ENCODE assay signal across 10 cellular contexts in the genomic region with DNA sequence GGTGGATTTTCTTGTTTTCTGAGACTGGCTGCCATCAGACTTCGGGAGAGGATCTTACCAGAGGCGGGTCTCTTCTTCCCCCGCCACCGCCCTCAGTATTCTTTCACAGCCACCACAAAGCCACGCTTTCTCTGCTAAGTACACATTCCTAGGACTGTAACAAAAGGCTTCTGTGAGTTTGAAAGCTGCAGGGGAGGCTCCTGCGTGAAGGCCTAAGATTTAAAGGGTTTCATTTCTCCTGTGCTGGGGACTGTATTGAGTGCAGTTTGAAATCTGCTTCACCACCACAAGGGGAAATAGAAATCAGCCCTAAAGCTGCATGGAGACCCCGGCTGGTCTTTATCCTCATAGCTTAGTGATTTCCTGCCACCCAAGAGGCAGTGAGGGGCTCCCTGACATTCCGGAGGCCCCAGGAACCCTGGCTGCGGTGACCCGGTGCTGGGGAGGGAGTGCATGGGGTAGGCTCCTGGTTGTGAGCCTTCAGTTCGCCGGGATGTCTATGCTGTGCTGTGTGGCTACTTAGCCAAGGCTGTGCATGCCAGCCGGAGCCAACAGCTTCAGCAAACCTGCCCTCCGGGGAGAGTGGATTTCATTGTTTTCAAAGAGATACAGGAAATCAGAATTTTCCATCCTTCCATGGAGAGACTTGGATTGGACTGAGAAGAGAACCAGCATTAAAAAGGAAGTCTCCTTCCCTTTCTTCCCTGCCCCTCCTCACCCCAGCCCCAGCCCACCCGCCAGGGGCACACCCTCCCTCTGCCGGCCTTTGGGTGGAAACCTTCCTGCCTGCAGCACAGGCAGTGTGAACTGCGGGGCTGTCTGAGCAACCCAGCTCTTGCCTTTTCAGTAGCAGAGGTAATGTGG.
DNase-seq lines count a peak whose midpoint lies in the region; ATAC-seq, FAIRE-seq and TF ChIP-seq lines count a peak whose summit lies in the region.
"Had no signal": no experiment of that assay in that cellular context is flagged by ENCODE, and none has a peak within 500 bp of the region (broad histone marks: within the 10 kb centered on the region; RNA-seq: fewer than 3 reads in every experiment).

No MANE protein-coding gene starts in this region.

- no peaks in the 10 kb centered on the region for H3K9me2 ChIP-seq in Karpas-422 (replicated peaks; ENCODE audit: insufficient read depth, low read length)

- peak overlapping the region; percentile 96 for H3K27ac ChIP-seq in angular gyrus (ENCODE audit: low read depth, low read length)
- H3K27ac ChIP-seq in kidney (ENCODE audit: low read depth in 2 of 2, low read length in 2 of 2) = peak overlapping the region; percentile 33 to 65
- H3K27ac ChIP-seq in Karpas-422 (ENCODE audit: low read length) = no peak overlapping the region
- H3K27ac ChIP-seq: A549 had no signal

- no peaks in the 10 kb centered on the region for H3K27me3 ChIP-seq in Karpas-422 (ENCODE audit: low read length)

- no peak for FAIRE-seq in kidney (lab: Jason Lieb, UNC)
- FAIRE-seq: A549 had no signal

- H3K4me1 Mint-ChIP-seq in stimulated activated memory B cell treated with anti-CD40 and anti-IgM and Interleukin-4, amounts not matched to agents 10 μg/mL and 1 μg/mL and 100 μg/mL, for 72 hours = peaks cover 67% of the 10 kb centered on the region

- H3K9ac ChIP-seq in kidney (ENCODE audit: low read length in 2 of 2) (no peak overlapping the region), Karpas-422 (ENCODE audit: low read length) (no peak overlapping the region)

- peaks cover 0 to 14% of the 10 kb centered on the region in 2 donors for H3K4me1 ChIP-seq in kidney (ENCODE audit: control insufficient read depth in 1 of 2, insufficient read depth in 1 of 2, low read depth in 1 of 2, low read length in 2 of 2)
- H3K4me1 ChIP-seq in Karpas-422 (ENCODE audit: low read length) = no peaks in the 10 kb centered on the region

- no peaks in the 10 kb centered on the region for H3K79me2 ChIP-seq in Karpas-422 (ENCODE audit: low read length)

- no peak for TF ChIP-seq CTCF in kidney (IDR thresholded peaks at IDR 0.05; ENCODE audit: borderline replicate concordance, extremely low read depth, insufficient read depth)

- peaks cover 38% of the 10 kb centered on the region for H3K36me3 Mint-ChIP-seq in stimulated activated memory B cell treated with anti-CD40 and anti-IgM and Interleukin-4, amounts not matched to agents 10 μg/mL and 1 μg/mL and 100 μg/mL, for 72 hours

- H3K4me3 ChIP-seq in kidney (ENCODE audit: low read length in 2 of 2) (no peak overlapping the region), Karpas-422 (ENCODE audit: low read length) (no peak overlapping the region)
- H3K4me3 ChIP-seq: A549 had no signal

- peak; percentile 70 for ATAC-seq in HG02610 (IDR thresholded peaks at IDR 0.05; ENCODE audit: unreplicated experiment)
- peak; percentile 92 for ATAC-seq in stimulated activated memory B cell treated with anti-CD40 and anti-IgM and Interleukin-4, amounts not matched to agents 10 μg/mL and 1 μg/mL and 100 μg/mL, for 72 hours

- H3K9me3 ChIP-seq in kidney (ENCODE audit: control insufficient read depth in 1 of 2, low read length in 2 of 2) (no peaks in the 10 kb centered on the region), Karpas-422 (ENCODE audit: low read length) (no peaks in the 10 kb centered on the region)
- H3K9me3 ChIP-seq: A549 had no signal

- DNase-seq in NCI-H1436 (lab: John Stamatoyannopoulos, UW) = peak; percentile 51
- no peak for DNase-seq in NCI-H1436 treated with DMSO at 0.1 percent for 48 hours (lab: John Stamatoyannopoulos, UW)
- peak; percentile 88 for DNase-seq in NCI-H2107 treated with DMSO at 0.1 percent for 48 hours (lab: John Stamatoyannopoulos, UW; ENCODE audit: unreplicated experiment)
- peak; percentile 76 for DNase-seq in kidney
- no peak for DNase-seq in Karpas-422

- peak overlapping the region; percentile 94 for H3K27ac Mint-ChIP-seq in stimulated activated memory B cell treated with anti-CD40 and anti-IgM and Interleukin-4, amounts not matched to agents 10 μg/mL and 1 μg/mL and 100 μg/mL, for 72 hours

- intact Hi-C loops in kidney (cut with DNase I) = no loop called here

- H3K4me3 Mint-ChIP-seq in stimulated activated memory B cell treated with anti-CD40 and anti-IgM and Interleukin-4, amounts not matched to agents 10 μg/mL and 1 μg/mL and 100 μg/mL, for 72 hours = peak overlapping the region; percentile 75
- H3K4me3 Mint-ChIP-seq: central memory CD8-positive, alpha-beta T cell had no signal

- H3K36me3 ChIP-seq in kidney (ENCODE audit: control insufficient read depth in 1 of 2, insufficient read depth in 2 of 2, low read length in 2 of 2) (no peaks in the 10 kb centered on the region), Karpas-422 (ENCODE audit: insufficient read depth, low read length) (no peaks in the 10 kb centered on the region)

- no peaks in the 10 kb centered on the region for H4K20me1 ChIP-seq in Karpas-422 (ENCODE audit: insufficient read depth, low read depth, low read length)

- H3K4me2 ChIP-seq in Karpas-422 (ENCODE audit: low read depth, low read length, poor library complexity, severe bottlenecking) = no peak overlapping the region
- H3K4me2 ChIP-seq: A549 had no signal

- no peaks in the 10 kb centered on the region for H3K27me3 Mint-ChIP-seq in stimulated activated memory B cell treated with anti-CD40 and anti-IgM and Interleukin-4, amounts not matched to agents 10 μg/mL and 1 μg/mL and 100 μg/mL, for 72 hours
- H3K27me3 Mint-ChIP-seq: central memory CD8-positive, alpha-beta T cell had no signal

- H3K9me3 Mint-ChIP-seq in stimulated activated memory B cell treated with anti-CD40 and anti-IgM and Interleukin-4, amounts not matched to agents 10 μg/mL and 1 μg/mL and 100 μg/mL, for 72 hours = no peaks in the 10 kb centered on the region
- H3K9me3 Mint-ChIP-seq: central memory CD8-positive, alpha-beta T cell had no signal

- H2AFZ ChIP-seq in Karpas-422 (ENCODE audit: low read length) = no peak overlapping the region

Comparison
In these comparisons a context has a peak if more than half of its experiments do, and no peak if none do; other contexts are left out.
1. DNase-seq: peak in NCI-H1436 (single experiment), NCI-H2107 treated with DMSO at 0.1 percent for 48 hours (single experiment) and kidney (single experiment); none in NCI-H1436 treated with DMSO at 0.1 percent for 48 hours (single experiment) and Karpas-422 (single experiment).